In genomic region chr16:27761816-27762215, GRCh38 we compare ENCODE assay signal across 24 cellular contexts.
A peak's percentile ranks its signal among the peaks of the same experiment; 100 is the strongest.
DNase-seq lines count a peak whose midpoint lies in the region; ATAC-seq and TF ChIP-seq lines count a peak whose summit lies in the region.
"Had no signal": no experiment of that assay in that cellular context is flagged by ENCODE, and none has a peak within 500 bp of the region (broad histone marks: within the 10 kb centered on the region; RNA-seq: fewer than 3 reads in every experiment).

No MANE protein-coding gene starts in this region.

- H3K27me3 Mint-ChIP-seq in endodermal cell (ENCODE audit: insufficient read depth) (no peaks in the 10 kb centered on the region), nephron progenitor cell (ENCODE audit: low read depth, poor library complexity) (no peaks in the 10 kb centered on the region), natural killer cell (ENCODE audit: low read depth in 2 of 2) (no peaks in the 10 kb centered on the region)
- H3K27me3 Mint-ChIP-seq: activated CD4-positive, alpha-beta memory T cell treated with anti-CD3 and anti-CD28 coated beads, Interleukin-2, amount 10 ng/mL, durations not matched to agents 7 days and 5 days; activated naive CD8-positive, alpha-beta T cell treated with anti-CD3 and anti-CD28 coated beads, Interleukin-2, amount 50 U/mL, for 24 hours had no signal

- H3K36me3 Mint-ChIP-seq in endodermal cell (ENCODE audit: low read depth) (peaks cover 62% of the 10 kb centered on the region), nephron progenitor cell (ENCODE audit: low read depth) (peaks cover 55% of the 10 kb centered on the region), natural killer cell (no peaks in the 10 kb centered on the region)

- H3K36me3 ChIP-seq in endodermal cell (ENCODE audit: control insufficient read depth, insufficient read depth, low read length) (peaks cover 44% of the 10 kb centered on the region), mesendoderm (ENCODE audit: control insufficient read depth, insufficient read depth, low read length) (no peaks in the 10 kb centered on the region)

- intact Hi-C loops in natural killer cell (cut with micrococcal nuclease): no loop called here

- H2BK5ac ChIP-seq in mesendoderm (ENCODE audit: low read length): no peak overlapping the region

- no peaks in the 10 kb centered on the region for H3K79me2 ChIP-seq in mesendoderm (ENCODE audit: control insufficient read depth, insufficient read depth, low read length)
- H3K79me2 ChIP-seq: hepatocyte had no signal

- H3K27ac Mint-ChIP-seq in endodermal cell (no peak overlapping the region), nephron progenitor cell (peak overlapping the region; percentile 28), natural killer cell (no peak overlapping the region)
- H3K27ac Mint-ChIP-seq: activated CD4-positive, alpha-beta memory T cell treated with anti-CD3 and anti-CD28 coated beads, Interleukin-2, amount 10 ng/mL, durations not matched to agents 7 days and 5 days; activated naive CD8-positive, alpha-beta T cell treated with anti-CD3 and anti-CD28 coated beads, Interleukin-2, amount 50 U/mL, for 24 hours had no signal

- H3K4me1 Mint-ChIP-seq in endodermal cell (peaks cover 13% of the 10 kb centered on the region), nephron progenitor cell (peaks cover 57% of the 10 kb centered on the region), natural killer cell (peaks cover 4 to 23% of the 10 kb centered on the region in 2 donors)
- H3K4me1 Mint-ChIP-seq: activated CD4-positive, alpha-beta memory T cell treated with anti-CD3 and anti-CD28 coated beads, Interleukin-2, amount 10 ng/mL, durations not matched to agents 7 days and 5 days; activated naive CD8-positive, alpha-beta T cell treated with anti-CD3 and anti-CD28 coated beads, Interleukin-2, amount 50 U/mL, for 24 hours had no signal

- H3K27me3 ChIP-seq in endodermal cell (ENCODE audit: control insufficient read depth, insufficient read depth, low read length, poor library complexity, severe bottlenecking) (no peaks in the 10 kb centered on the region), mesendoderm (ENCODE audit: insufficient read depth, low read length, poor library complexity) (no peaks in the 10 kb centered on the region)
- H3K27me3 ChIP-seq: hepatocyte, upper lobe of left lung had no signal

- H3K9me3 ChIP-seq in endodermal cell (ENCODE audit: control insufficient read depth, low read length): peaks cover 17% of the 10 kb centered on the region
- H3K9me3 ChIP-seq: Caco-2 had no signal

- no peak overlapping the region for H3K18ac ChIP-seq in mesendoderm (ENCODE audit: low read length)

- ATAC-seq in natural killer cell (no peak), HG03520 (IDR thresholded peaks at IDR 0.05; ENCODE audit: unreplicated experiment) (no peak)
- ATAC-seq: activated CD4-positive, CD25-positive, alpha-beta regulatory T cell treated with anti-CD3 and anti-CD28 coated beads, Interleukin-2, amount 50 U/mL, for 24 hours; activated naive CD8-positive, alpha-beta T cell treated with anti-CD3 and anti-CD28 coated beads, Interleukin-2, amount 50 U/mL, for 24 hours; PC-3 had no signal

- H3K4me2 ChIP-seq in mesendoderm (ENCODE audit: low read length): no peak overlapping the region
- H3K4me2 ChIP-seq: hepatocyte had no signal

- H3K4ac ChIP-seq in mesendoderm (ENCODE audit: low read depth, low read length): no peak overlapping the region

- no peak overlapping the region for H2BK15ac ChIP-seq in mesendoderm (replicated peaks; ENCODE audit: low read depth)

- H3K27ac ChIP-seq in endodermal cell (ENCODE audit: low read depth, low read length): peak overlapping the region; percentile 40
- H3K27ac ChIP-seq in mesendoderm (ENCODE audit: low read depth, low read length): no peak overlapping the region
- H3K27ac ChIP-seq: hepatocyte, skin epidermis, upper lobe of left lung had no signal

- DNase-seq in CD1c-positive myeloid dendritic cell (ENCODE audit: extremely low spot score): peak; percentile 5
- peak; percentile 56 for DNase-seq in NB4 (ENCODE audit: low read depth)
- DNase-seq in endodermal cell: no peak
- no peak for DNase-seq in nephron progenitor cell
- no peak for DNase-seq in natural killer cell
- DNase-seq in mesendoderm: no peak
- no peak for DNase-seq in NCI-H2227 (lab: John Stamatoyannopoulos, UW; ENCODE audit: unreplicated experiment)
- DNase-seq: activated CD4-positive, alpha-beta memory T cell treated with anti-CD3 and anti-CD28 coated beads, Interleukin-2, amount 10 ng/mL, durations not matched to agents 7 days and 5 days; activated effector memory CD4-positive, alpha-beta T cell treated with Interleukin-2 at 50 U/mL for 16 hours; activated naive CD8-positive, alpha-beta T cell treated with anti-CD3 and anti-CD28 coated beads, Interleukin-2, amount 50 U/mL, for 24 hours; Caco-2; DND-41; effector CD8-positive, alpha-beta T cell; foreskin melanocyte; NCI-H2081; NCI-H446 treated with DMSO at 0.1 percent for 48 hours; SHP77 treated with DMSO at 0.1 percent for 48 hours; stimulated activated CD4-positive, alpha-beta T cell treated with anti-CD3 and anti-CD28 coated beads, Interleukin-1b, Interleukin-23, amount 100 ng/mL, for 48 hours; upper lobe of left lung had no signal

- no peak for TF ChIP-seq POLR2A in NB4 (IDR thresholded peaks at IDR 0.05; ENCODE audit: extremely low read depth, insufficient read length)

- H3K4me1 ChIP-seq in endodermal cell (ENCODE audit: control insufficient read depth, insufficient read depth, low read length) (no peaks in the 10 kb centered on the region), mesendoderm (ENCODE audit: control insufficient read depth, low read depth, low read length) (peaks cover 10% of the 10 kb centered on the region)
- H3K4me1 ChIP-seq: Caco-2, upper lobe of left lung had no signal

- no peak overlapping the region for H2BK120ac ChIP-seq in mesendoderm (ENCODE audit: low read depth, low read length)

- H3K4me3 Mint-ChIP-seq in endodermal cell: no peak overlapping the region
- no peak overlapping the region for H3K4me3 Mint-ChIP-seq in nephron progenitor cell
- no peak overlapping the region for H3K4me3 Mint-ChIP-seq in natural killer cell
- H3K4me3 Mint-ChIP-seq: activated CD4-positive, alpha-beta memory T cell treated with anti-CD3 and anti-CD28 coated beads, Interleukin-2, amount 10 ng/mL, durations not matched to agents 7 days and 5 days; activated naive CD8-positive, alpha-beta T cell treated with anti-CD3 and anti-CD28 coated beads, Interleukin-2, amount 50 U/mL, for 24 hours had no signal

- peaks cover 23% of the 10 kb centered on the region for H3K9me3 Mint-ChIP-seq in endodermal cell
- H3K9me3 Mint-ChIP-seq in nephron progenitor cell: peaks cover 20% of the 10 kb centered on the region
- no peaks in the 10 kb centered on the region for H3K9me3 Mint-ChIP-seq in natural killer cell
- H3K9me3 Mint-ChIP-seq: activated CD4-positive, alpha-beta memory T cell treated with anti-CD3 and anti-CD28 coated beads, Interleukin-2, amount 10 ng/mL, durations not matched to agents 7 days and 5 days; activated naive CD8-positive, alpha-beta T cell treated with anti-CD3 and anti-CD28 coated beads, Interleukin-2, amount 50 U/mL, for 24 hours had no signal

- no peak overlapping the region for H2AK5ac ChIP-seq in mesendoderm (ENCODE audit: low read length)

- no peak overlapping the region for H4K5ac ChIP-seq in mesendoderm (ENCODE audit: low read length)

- no peak overlapping the region for H4K8ac ChIP-seq in mesendoderm (ENCODE audit: low read depth, low read length)

- no peak overlapping the region for H3K4me3 ChIP-seq in NB4 (ENCODE audit: low read depth, low read length)
- H3K4me3 ChIP-seq in endodermal cell (ENCODE audit: low read length): no peak overlapping the region
- no peak overlapping the region for H3K4me3 ChIP-seq in mesendoderm (ENCODE audit: low read length)
- H3K4me3 ChIP-seq: hepatocyte, skin epidermis, upper lobe of left lung had no signal

- H3K9ac ChIP-seq in endodermal cell (ENCODE audit: extremely low read depth, low read length, poor library complexity, severe bottlenecking) (no peak overlapping the region), mesendoderm (ENCODE audit: low read length) (no peak overlapping the region)

- no peak overlapping the region for H3K23ac ChIP-seq in mesendoderm (ENCODE audit: low read length)

- 75 to 87% methylated on average over 3 to 7 of the region's 7 CpGs for WGBS in endodermal cell (ENCODE audit: insufficient coverage in 1 of 2, insufficient read length in 1 of 2), 2 experiments
- WGBS in mesendoderm (ENCODE audit: extremely low coverage, insufficient coverage, low lambda C conversion rate): no CpG with 5 or more reads among the region's 7 CpGs

- TF ChIP-seq CTCF in NB4 (IDR thresholded peaks at IDR 0.05; ENCODE audit: low read depth, low read length) (no peak), endodermal cell (conservative IDR thresholded peaks at IDR 0.05) (no peak), nephron progenitor cell (IDR thresholded peaks at IDR 0.05) (no peak), natural killer cell (IDR thresholded peaks at IDR 0.05) (no peak)

- no peak overlapping the region for H3K56ac ChIP-seq in mesendoderm (ENCODE audit: low read length)

- H3K79me1 ChIP-seq in mesendoderm (ENCODE audit: low read length): no peaks in the 10 kb centered on the region

Comparison
In these comparisons a context has a peak if more than half of its experiments do, and no peak if none do; other contexts are left out.
1. DNase-seq: peak in CD1c-positive myeloid dendritic cell (single experiment) and NB4 (single experiment); none in endodermal cell (single experiment), nephron progenitor cell (single experiment), natural killer cell (single experiment), mesendoderm (single experiment) and NCI-H2227 (single experiment).